ENCODE assay signal across 14 cellular contexts in the genomic region with DNA sequence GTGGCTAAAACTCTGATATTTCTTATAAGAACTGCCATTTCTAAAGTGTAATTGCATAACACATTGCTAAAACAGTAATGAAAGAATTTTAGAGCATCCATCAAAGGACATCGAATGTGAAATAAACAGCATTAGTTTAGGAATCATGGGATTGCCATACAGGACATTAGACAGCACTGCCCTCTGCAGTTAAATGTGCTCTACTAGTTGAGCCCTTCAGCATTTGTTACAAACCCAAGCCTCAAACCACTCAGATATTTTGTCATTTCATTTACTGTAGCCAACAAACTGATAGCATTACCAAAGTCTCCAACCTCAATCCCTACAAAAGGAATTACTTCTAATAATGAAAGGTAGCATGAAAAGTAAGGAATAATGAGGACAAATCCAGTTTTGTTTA.
DNase-seq lines count a peak whose midpoint lies in the region; ATAC-seq and TF ChIP-seq lines count a peak whose summit lies in the region.
"Had no signal": no experiment of that assay in that cellular context is flagged by ENCODE, and none has a peak within 500 bp of the region (broad histone marks: within the 10 kb centered on the region; RNA-seq: fewer than 3 reads in every experiment).

No MANE protein-coding gene starts in this region.

- H3K27ac ChIP-seq in MM.1S (ENCODE audit: low read length) (no peak overlapping the region), WERI-Rb-1 (no peak overlapping the region), neural progenitor cell (no peak overlapping the region)

- H3K27me3 ChIP-seq in MM.1S (replicated peaks; ENCODE audit: insufficient read depth, low read length) (no peaks in the 10 kb centered on the region), WERI-Rb-1 (ENCODE audit: insufficient read depth, low read depth, severe bottlenecking) (no peaks in the 10 kb centered on the region), neural progenitor cell (no peaks in the 10 kb centered on the region)

- TF ChIP-seq CTCF in GM12873 (IDR thresholded peaks at IDR 0.05; ENCODE audit: insufficient read depth, low read depth, low read length, missing control alignments) (peak; percentile 6), MM.1S (IDR thresholded peaks at IDR 0.05; ENCODE audit: low read length) (peak; percentile 33), WERI-Rb-1 (IDR thresholded peaks at IDR 0.05; ENCODE audit: low read depth, low read length) (peak; percentile 53), neural progenitor cell (IDR thresholded peaks at IDR 0.05) (peak; percentile 46)

- H3K4me3 ChIP-seq in MM.1S (ENCODE audit: low read length) (no peak overlapping the region), WERI-Rb-1 (ENCODE audit: low read depth, low read length) (no peak overlapping the region), neural progenitor cell (no peak overlapping the region)

- no peaks in the 10 kb centered on the region for H3K9me2 ChIP-seq in MM.1S (replicated peaks; ENCODE audit: insufficient read depth, low read length)

- H3K4me3 Mint-ChIP-seq in neural progenitor cell = no peak overlapping the region
- H3K4me3 Mint-ChIP-seq: stimulated activated naive CD8-positive, alpha-beta T cell treated with anti-CD3 and anti-CD28 coated beads, Interleukin-15, Interleukin-2, amounts not matched to agents 100 ng/mL and 50 ng/mL, for 24 hours had no signal

- H3F3A ChIP-seq in MM.1S (ENCODE audit: insufficient read depth, low read length) (no peaks in the 10 kb centered on the region), neural progenitor cell (ENCODE audit: low read depth) (no peaks in the 10 kb centered on the region)

- H4K20me1 ChIP-seq in MM.1S (ENCODE audit: insufficient read depth, low read length) = no peaks in the 10 kb centered on the region
- H4K20me1 ChIP-seq in neural progenitor cell (ENCODE audit: low read depth) = no peaks in the 10 kb centered on the region

- H2AFZ ChIP-seq in MM.1S (ENCODE audit: low read length) (no peak overlapping the region), neural progenitor cell (replicated peaks) (no peak overlapping the region)

- H3K4me2 ChIP-seq in MM.1S (ENCODE audit: low read depth, low read length) (no peak overlapping the region), neural progenitor cell (no peak overlapping the region)

- peak; percentile 11 for DNase-seq in MM.1S
- DNase-seq in WERI-Rb-1 = peak; percentile 15
- peak; percentile 6 for DNase-seq in neural progenitor cell (ENCODE audit: low spot score)
- DNase-seq in T1000 (lab: John Stamatoyannopoulos, UW) = no peak
- no peak for DNase-seq in stimulated activated CD4-positive, alpha-beta T cell treated with anti-CD3 and anti-CD28 coated beads, Interleukin-2, amount 100 ng/mL, for 24 hours
- DNase-seq: left colon; NCI-H446 treated with DMSO at 0.1 percent for 48 hours; occipital lobe; stimulated activated CD4-positive, alpha-beta T cell treated with anti-CD3 and anti-CD28 coated beads, Interleukin-4, amount 100 ng/mL, for 24 hours had no signal

- no peaks in the 10 kb centered on the region for H3K9me3 Mint-ChIP-seq in neural progenitor cell
- H3K9me3 Mint-ChIP-seq: activated naive CD4-positive, alpha-beta T cell treated with anti-CD3 and anti-CD28 coated beads, Interleukin-2, amount 50 U/mL, for 72 hours; stimulated activated naive CD8-positive, alpha-beta T cell treated with anti-CD3 and anti-CD28 coated beads, Interleukin-15, Interleukin-2, amounts not matched to agents 100 ng/mL and 50 ng/mL, for 24 hours had no signal

- H3K4me1 Mint-ChIP-seq in neural progenitor cell = no peaks in the 10 kb centered on the region

- H3K9ac ChIP-seq in MM.1S (ENCODE audit: low read length) (no peak overlapping the region), neural progenitor cell (no peak overlapping the region)

- ATAC-seq in esophagus mucosa (no peak), HG02642 (IDR thresholded peaks at IDR 0.05; ENCODE audit: poor library complexity, unreplicated experiment) (no peak)
- ATAC-seq: activated naive CD4-positive, alpha-beta T cell treated with anti-CD3 and anti-CD28 coated beads, Interleukin-2, amount 50 U/mL, for 72 hours; left colon had no signal

- H3K9me3 ChIP-seq in MM.1S (replicated peaks; ENCODE audit: insufficient read depth, low read length) = no peaks in the 10 kb centered on the region
- no peaks in the 10 kb centered on the region for H3K9me3 ChIP-seq in WERI-Rb-1 (ENCODE audit: severe bottlenecking)
- no peaks in the 10 kb centered on the region for H3K9me3 ChIP-seq in neural progenitor cell (ENCODE audit: low read depth)

- no peaks in the 10 kb centered on the region for H3K4me1 ChIP-seq in MM.1S (ENCODE audit: low read length)
- H3K4me1 ChIP-seq in neural progenitor cell = no peaks in the 10 kb centered on the region

- no peak overlapping the region for H3K27ac Mint-ChIP-seq in neural progenitor cell
- H3K27ac Mint-ChIP-seq: activated naive CD4-positive, alpha-beta T cell treated with anti-CD3 and anti-CD28 coated beads, Interleukin-2, amount 50 U/mL, for 72 hours; stimulated activated naive CD8-positive, alpha-beta T cell treated with anti-CD3 and anti-CD28 coated beads, Interleukin-15, Interleukin-2, amounts not matched to agents 100 ng/mL and 50 ng/mL, for 24 hours had no signal

- no peaks in the 10 kb centered on the region for H3K27me3 Mint-ChIP-seq in neural progenitor cell (ENCODE audit: insufficient read depth, low read depth)
- H3K27me3 Mint-ChIP-seq: stimulated activated naive CD8-positive, alpha-beta T cell treated with anti-CD3 and anti-CD28 coated beads, Interleukin-15, Interleukin-2, amounts not matched to agents 100 ng/mL and 50 ng/mL, for 24 hours had no signal

- H3K79me2 ChIP-seq in MM.1S (ENCODE audit: low read length) (no peaks in the 10 kb centered on the region), neural progenitor cell (ENCODE audit: low read depth) (no peaks in the 10 kb centered on the region)

- H3K36me3 ChIP-seq in MM.1S (replicated peaks; ENCODE audit: insufficient read depth, low read length) = no peaks in the 10 kb centered on the region
- H3K36me3 ChIP-seq in WERI-Rb-1 = no peaks in the 10 kb centered on the region
- H3K36me3 ChIP-seq in neural progenitor cell = no peaks in the 10 kb centered on the region

- no peaks in the 10 kb centered on the region for H3K36me3 Mint-ChIP-seq in neural progenitor cell
- H3K36me3 Mint-ChIP-seq: activated naive CD4-positive, alpha-beta T cell treated with anti-CD3 and anti-CD28 coated beads, Interleukin-2, amount 50 U/mL, for 72 hours had no signal

Comparison
In these comparisons a context has a peak if more than half of its experiments do, and no peak if none do; other contexts are left out.
1. DNase-seq: peak in MM.1S (single experiment), WERI-Rb-1 (single experiment) and neural progenitor cell (single experiment); none in T1000 (single experiment) and stimulated activated CD4-positive, alpha-beta T cell treated with anti-CD3 and anti-CD28 coated beads, Interleukin-2, amount 100 ng/mL, for 24 hours (0 of 2).
2. Peak in every context shown above with its lines, with median percentiles within 50 percentile points of each other: CTCF ChIP-seq.